16 cellular contexts compared by ENCODE assay signal in the genomic region with DNA sequence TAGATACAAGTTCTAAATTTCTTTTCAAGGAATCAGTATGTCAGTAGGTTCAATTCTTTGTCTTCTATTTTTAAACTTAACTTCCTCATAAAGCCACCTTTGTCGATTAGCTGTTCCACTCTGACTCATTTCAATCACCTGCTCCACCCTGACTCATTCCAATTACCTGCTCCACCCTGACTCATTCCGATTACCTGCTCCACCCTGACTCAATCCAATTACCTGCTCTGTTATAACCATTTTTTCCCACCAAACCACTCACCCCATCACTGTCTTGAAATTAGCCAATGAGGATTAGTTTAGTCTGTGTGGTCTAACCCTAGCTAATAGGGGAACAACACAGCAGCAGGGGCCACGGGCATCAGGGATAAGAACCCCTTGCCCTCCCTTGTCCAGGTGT.
DNase-seq lines count a peak whose midpoint lies in the region; ATAC-seq lines count a peak whose summit lies in the region.
"Had no signal": no experiment of that assay in that cellular context is flagged by ENCODE, and none has a peak within 500 bp of the region (broad histone marks: within the 10 kb centered on the region; RNA-seq: fewer than 3 reads in every experiment).

No MANE protein-coding gene starts in this region.

- peak; percentile 24 to 58 for ATAC-seq in activated naive CD4-positive, alpha-beta T cell treated with anti-CD3 and anti-CD28 coated beads, Interleukin-2, amount 50 U/mL, for 72 hours
- ATAC-seq in activated naive CD8-positive, alpha-beta T cell treated with anti-CD3 and anti-CD28 coated beads, Interleukin-2, amount 10 ng/mL, durations not matched to agents 7 days and 5 days (ENCODE audit: low read depth): no peak
- ATAC-seq in GM18517 (IDR thresholded peaks at IDR 0.05; ENCODE audit: unreplicated experiment): no peak

- POLR2A ChIA-PET in activated CD4-positive, alpha-beta T cell treated with anti-CD3 and anti-CD28 coated beads, Interleukin-2, amount 10 ng/mL, durations not matched to agents 7 days and 5 days (lab: Charles Lee): no interaction called here
- POLR2A ChIA-PET in activated naive CD8-positive, alpha-beta T cell treated with anti-CD3 and anti-CD28 coated beads, Interleukin-2, amount 10 ng/mL, durations not matched to agents 7 days and 5 days (lab: Charles Lee): no interaction called here

- no peak overlapping the region for H3K4me3 Mint-ChIP-seq in activated CD4-positive, alpha-beta T cell treated with anti-CD3 and anti-CD28 coated beads, Interleukin-2, amount 10 ng/mL, durations not matched to agents 7 days and 5 days
- no peak overlapping the region for H3K4me3 Mint-ChIP-seq in activated naive CD8-positive, alpha-beta T cell treated with anti-CD3 and anti-CD28 coated beads, Interleukin-2, amount 10 ng/mL, durations not matched to agents 7 days and 5 days
- H3K4me3 Mint-ChIP-seq: CD8-positive, alpha-beta memory T cell; HFFc6 had no signal

- DNase-seq in activated CD4-positive, alpha-beta T cell treated with anti-CD3 and anti-CD28 coated beads, Interleukin-2, amount 10 ng/mL, durations not matched to agents 7 days and 5 days: no peak
- DNase-seq in activated CD4-positive, alpha-beta T cell treated with anti-CD3 and anti-CD28 coated beads for 4 hours: no peak
- DNase-seq in activated naive CD4-positive, alpha-beta T cell treated with anti-CD3 and anti-CD28 coated beads, Interleukin-2, amount 50 U/mL, for 72 hours (ENCODE audit: low spot score in 2 of 2): no peak
- no peak for DNase-seq in activated naive CD4-positive, alpha-beta T cell treated with anti-CD3 and anti-CD28 coated beads, Interleukin-2, amount 50 U/mL, for 16 hours
- DNase-seq in activated naive CD8-positive, alpha-beta T cell treated with anti-CD3 and anti-CD28 coated beads, Interleukin-2, amount 10 ng/mL, durations not matched to agents 7 days and 5 days: no peak
- peak; percentile 5 for DNase-seq in putamen (ENCODE audit: low spot score)
- DNase-seq in NCI-H510A (lab: John Stamatoyannopoulos, UW): no peak
- DNase-seq: 8988T; AML-193; Caco-2; CD8-positive, alpha-beta memory T cell; DND-41; GDM1; HCEC 1CT; HFFc6 had no signal

- H3K4me1 Mint-ChIP-seq in activated CD4-positive, alpha-beta T cell treated with anti-CD3 and anti-CD28 coated beads, Interleukin-2, amount 10 ng/mL, durations not matched to agents 7 days and 5 days: peaks cover 28% of the 10 kb centered on the region
- H3K4me1 Mint-ChIP-seq in activated naive CD8-positive, alpha-beta T cell treated with anti-CD3 and anti-CD28 coated beads, Interleukin-2, amount 10 ng/mL, durations not matched to agents 7 days and 5 days: peaks cover 19% of the 10 kb centered on the region

- H3K9me3 Mint-ChIP-seq in activated CD4-positive, alpha-beta T cell treated with anti-CD3 and anti-CD28 coated beads, Interleukin-2, amount 10 ng/mL, durations not matched to agents 7 days and 5 days: no peaks in the 10 kb centered on the region
- peaks cover 0 to 4% of the 10 kb centered on the region in 2 donors for H3K9me3 Mint-ChIP-seq in activated naive CD4-positive, alpha-beta T cell treated with anti-CD3 and anti-CD28 coated beads, Interleukin-2, amount 50 U/mL, for 72 hours
- H3K9me3 Mint-ChIP-seq in activated naive CD8-positive, alpha-beta T cell treated with anti-CD3 and anti-CD28 coated beads, Interleukin-2, amount 10 ng/mL, durations not matched to agents 7 days and 5 days: no peaks in the 10 kb centered on the region
- H3K9me3 Mint-ChIP-seq: CD8-positive, alpha-beta memory T cell; HFFc6 had no signal

- no peaks in the 10 kb centered on the region for H3K27me3 Mint-ChIP-seq in activated CD4-positive, alpha-beta T cell treated with anti-CD3 and anti-CD28 coated beads, Interleukin-2, amount 10 ng/mL, durations not matched to agents 7 days and 5 days
- no peaks in the 10 kb centered on the region for H3K27me3 Mint-ChIP-seq in activated naive CD8-positive, alpha-beta T cell treated with anti-CD3 and anti-CD28 coated beads, Interleukin-2, amount 10 ng/mL, durations not matched to agents 7 days and 5 days
- H3K27me3 Mint-ChIP-seq: CD8-positive, alpha-beta memory T cell had no signal

- CTCF ChIA-PET in activated CD4-positive, alpha-beta T cell treated with anti-CD3 and anti-CD28 coated beads, Interleukin-2, amount 10 ng/mL, durations not matched to agents 7 days and 5 days (lab: Charles Lee): no interaction called here

- H3K36me3 Mint-ChIP-seq in activated CD4-positive, alpha-beta T cell treated with anti-CD3 and anti-CD28 coated beads, Interleukin-2, amount 10 ng/mL, durations not matched to agents 7 days and 5 days (ENCODE audit: low read depth): no peaks in the 10 kb centered on the region
- H3K36me3 Mint-ChIP-seq in activated naive CD4-positive, alpha-beta T cell treated with anti-CD3 and anti-CD28 coated beads, Interleukin-2, amount 50 U/mL, for 72 hours: no peaks in the 10 kb centered on the region
- peaks cover 3% of the 10 kb centered on the region for H3K36me3 Mint-ChIP-seq in activated naive CD8-positive, alpha-beta T cell treated with anti-CD3 and anti-CD28 coated beads, Interleukin-2, amount 10 ng/mL, durations not matched to agents 7 days and 5 days
- H3K36me3 Mint-ChIP-seq: CD8-positive, alpha-beta memory T cell had no signal

- peak overlapping the region; percentile 42 for H3K27ac Mint-ChIP-seq in activated CD4-positive, alpha-beta T cell treated with anti-CD3 and anti-CD28 coated beads, Interleukin-2, amount 10 ng/mL, durations not matched to agents 7 days and 5 days
- H3K27ac Mint-ChIP-seq in activated naive CD4-positive, alpha-beta T cell treated with anti-CD3 and anti-CD28 coated beads, Interleukin-2, amount 50 U/mL, for 72 hours: no peak overlapping the region
- H3K27ac Mint-ChIP-seq in activated naive CD8-positive, alpha-beta T cell treated with anti-CD3 and anti-CD28 coated beads, Interleukin-2, amount 10 ng/mL, durations not matched to agents 7 days and 5 days: peak overlapping the region; percentile 28
- H3K27ac Mint-ChIP-seq: CD8-positive, alpha-beta memory T cell; HFFc6 had no signal

Comparison
In these comparisons a context has a peak if more than half of its experiments do, and no peak if none do; other contexts are left out.
1. H3K27ac Mint-ChIP-seq: peak in activated CD4-positive, alpha-beta T cell treated with anti-CD3 and anti-CD28 coated beads, Interleukin-2, amount 10 ng/mL, durations not matched to agents 7 days and 5 days (single experiment) and activated naive CD8-positive, alpha-beta T cell treated with anti-CD3 and anti-CD28 coated beads, Interleukin-2, amount 10 ng/mL, durations not matched to agents 7 days and 5 days (single experiment); none in activated naive CD4-positive, alpha-beta T cell treated with anti-CD3 and anti-CD28 coated beads, Interleukin-2, amount 50 U/mL, for 72 hours (0 of 2).
2. ATAC-seq: peak in activated naive CD4-positive, alpha-beta T cell treated with anti-CD3 and anti-CD28 coated beads, Interleukin-2, amount 50 U/mL, for 72 hours (2 of 2); none in activated naive CD8-positive, alpha-beta T cell treated with anti-CD3 and anti-CD28 coated beads, Interleukin-2, amount 10 ng/mL, durations not matched to agents 7 days and 5 days (single experiment) and GM18517 (single experiment).